In the genomic region with DNA sequence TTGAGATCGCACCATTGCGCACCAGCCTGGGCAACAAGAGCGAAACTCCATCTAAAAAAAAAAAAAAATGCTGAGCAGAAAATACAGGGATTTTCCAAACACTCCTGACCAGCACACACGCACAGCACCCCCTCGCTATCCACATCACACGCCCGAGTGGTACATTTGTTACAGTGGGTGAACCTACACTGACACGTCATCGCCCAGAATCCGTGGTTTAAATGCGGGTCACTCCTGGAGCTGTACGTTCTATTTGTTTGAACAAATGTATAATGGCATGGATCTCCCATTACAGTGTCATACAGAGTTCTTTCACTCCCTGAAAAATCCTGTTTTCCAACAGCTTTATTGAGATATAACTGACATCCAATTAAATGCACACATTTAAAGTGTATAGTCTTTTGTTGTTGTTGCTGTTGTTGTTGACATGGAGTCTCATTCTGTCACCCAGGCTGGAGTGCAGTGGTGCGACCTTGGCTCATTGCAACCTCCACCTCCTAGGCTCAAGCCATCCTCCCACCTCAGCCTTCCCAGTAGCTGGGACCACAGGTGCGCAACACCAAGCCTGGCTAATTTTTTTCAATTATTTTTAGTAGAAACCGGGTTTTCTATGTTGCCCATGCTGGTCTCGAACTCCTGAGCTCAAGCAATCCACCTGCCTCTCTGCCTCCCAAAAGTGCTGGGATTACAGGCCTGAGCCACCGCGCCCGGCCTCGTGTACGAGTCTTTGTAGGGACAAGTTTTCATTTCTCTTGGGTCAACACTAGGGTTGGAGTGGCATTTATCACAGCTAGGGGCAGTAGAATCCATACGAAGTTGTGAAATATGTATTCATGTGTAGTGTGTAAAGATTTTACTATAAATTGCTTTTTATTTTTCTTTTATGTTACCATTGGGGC, we compare ENCODE assay signal across 1 cellular context.
TF ChIP-seq lines count a peak whose summit lies in the region.

No MANE protein-coding gene starts in this region.

TF ChIP-seq in HCT116, 20 proteins besides CTCF, POLR2A, EP300 and RAD21 (continued from another document):
- TF ChIP-seq MAX (IDR thresholded peaks at IDR 0.05): no peak
- TF ChIP-seq, protein P1, sequence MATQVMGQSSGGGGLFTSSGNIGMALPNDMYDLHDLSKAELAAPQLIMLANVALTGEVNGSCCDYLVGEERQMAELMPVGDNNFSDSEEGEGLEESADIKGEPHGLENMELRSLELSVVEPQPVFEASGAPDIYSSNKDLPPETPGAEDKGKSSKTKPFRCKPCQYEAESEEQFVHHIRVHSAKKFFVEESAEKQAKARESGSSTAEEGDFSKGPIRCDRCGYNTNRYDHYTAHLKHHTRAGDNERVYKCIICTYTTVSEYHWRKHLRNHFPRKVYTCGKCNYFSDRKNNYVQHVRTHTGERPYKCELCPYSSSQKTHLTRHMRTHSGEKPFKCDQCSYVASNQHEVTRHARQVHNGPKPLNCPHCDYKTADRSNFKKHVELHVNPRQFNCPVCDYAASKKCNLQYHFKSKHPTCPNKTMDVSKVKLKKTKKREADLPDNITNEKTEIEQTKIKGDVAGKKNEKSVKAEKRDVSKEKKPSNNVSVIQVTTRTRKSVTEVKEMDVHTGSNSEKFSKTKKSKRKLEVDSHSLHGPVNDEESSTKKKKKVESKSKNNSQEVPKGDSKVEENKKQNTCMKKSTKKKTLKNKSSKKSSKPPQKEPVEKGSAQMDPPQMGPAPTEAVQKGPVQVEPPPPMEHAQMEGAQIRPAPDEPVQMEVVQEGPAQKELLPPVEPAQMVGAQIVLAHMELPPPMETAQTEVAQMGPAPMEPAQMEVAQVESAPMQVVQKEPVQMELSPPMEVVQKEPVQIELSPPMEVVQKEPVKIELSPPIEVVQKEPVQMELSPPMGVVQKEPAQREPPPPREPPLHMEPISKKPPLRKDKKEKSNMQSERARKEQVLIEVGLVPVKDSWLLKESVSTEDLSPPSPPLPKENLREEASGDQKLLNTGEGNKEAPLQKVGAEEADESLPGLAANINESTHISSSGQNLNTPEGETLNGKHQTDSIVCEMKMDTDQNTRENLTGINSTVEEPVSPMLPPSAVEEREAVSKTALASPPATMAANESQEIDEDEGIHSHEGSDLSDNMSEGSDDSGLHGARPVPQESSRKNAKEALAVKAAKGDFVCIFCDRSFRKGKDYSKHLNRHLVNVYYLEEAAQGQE (IDR thresholded peaks at IDR 0.05; ENCODE audit: low read depth): no peak
